In genomic region chr2:176638167-176639015, GRCh38 we compare ENCODE assay signal across 8 cellular contexts.
A peak's percentile ranks its signal among the peaks of the same experiment; 100 is the strongest.
DNase-seq lines count a peak whose midpoint lies in the region; TF ChIP-seq lines count a peak whose summit lies in the region.

No MANE protein-coding gene starts in this region.

- CTCF ChIA-PET in HEK293 (lab: Yijun Ruan, JAX): interaction anchor here (0.5 to 7.1 kb wide), 26 partner anchors 9 to 783 kb away, joined by 3 to 60 read pairs (median 4); no protein-coding TSS in a partner anchor

- POLR2A ChIA-PET in HEK293 (lab: Yijun Ruan, JAX): interaction anchor here (0.5 to 1.6 kb wide), 3 partner anchors 84 to 498 kb away, joined by 3 to 6 read pairs (median 3); no protein-coding TSS in a partner anchor

- 0 out of 2 replicates have a peak, but pooled peaks cover 2% of the 10 kb centered on the region for H3K4me1 ChIP-seq in HEK293 (ENCODE audit: control insufficient read depth, insufficient read depth, low read length)

- peak overlapping the region; percentile 94 for H3K27ac ChIP-seq in HEK293 (ENCODE audit: extremely low read depth, low read depth, low read length)

- no peaks in the 10 kb centered on the region for H3K36me3 ChIP-seq in HEK293 (ENCODE audit: control insufficient read depth in 2 of 2, insufficient read depth in 1 of 2, low read length in 2 of 2)

- DNase-seq in GM03348 (ENCODE audit: low spot score) (peak; percentile 91), MV-4-11 (lab: John Stamatoyannopoulos, UW) (peak; percentile 29), T follicular helper cell (ENCODE audit: low read depth) (peak; percentile 31), anterior cingulate cortex (lab: John Stamatoyannopoulos, UW) (peak in 43 of 58 donors; percentile 3 to 71 (median 27)), hepatic stellate cell (ENCODE audit: low spot score) (peak; percentile 74), putamen (ENCODE audit: low spot score) (peak; percentile 44), retina (no peak)

- H3K9me3 ChIP-seq in HEK293 (ENCODE audit: control insufficient read depth, insufficient read depth, low read depth, low read length): no peaks in the 10 kb centered on the region

- H3K4me3 ChIP-seq in HEK293 (ENCODE audit: low read depth, low read length): peak overlapping the region; percentile 69

- no peak for TF ChIP-seq CTCF in HEK293 (tag by site-specific recombination; IDR thresholded peaks at IDR 0.05)

TF ChIP-seq in HEK293, 187 proteins besides CTCF, POLR2A, EP300 and RAD21 (continues in another document):
- TF ChIP-seq BCL11A (tag by site-specific recombination; IDR thresholded peaks at IDR 0.05; ENCODE audit: low read depth) (no peak), PRDM10 (tag by site-specific recombination; IDR thresholded peaks at IDR 0.05) (no peak), ZNF221 (tag by site-specific recombination; IDR thresholded peaks at IDR 0.05; ENCODE audit: borderline replicate concordance) (no peak), ZNF623 (tag by site-specific recombination; IDR thresholded peaks at IDR 0.05) (no peak), ZNF266 (tag by site-specific recombination; IDR thresholded peaks at IDR 0.05; ENCODE audit: low read depth) (no peak), IKZF3 (tag by site-specific recombination; IDR thresholded peaks at IDR 0.05) (peak; percentile 21; the same call in 1 of the 2 replicates), WT1 (tag by site-specific recombination; IDR thresholded peaks at IDR 0.05) (no peak), ZNF518A (tag by site-specific recombination; conservative IDR thresholded peaks at IDR 0.05; ENCODE audit: low read depth) (no peak), ZNF664 (tag by site-specific recombination; IDR thresholded peaks at IDR 0.05) (peak; percentile 92), ZSCAN4 (tag by site-specific recombination; IDR thresholded peaks at IDR 0.05) (0 out of 2 replicates have a peak, but pooled peaks have one; percentile 9), ZNF777 (tag by site-specific recombination; IDR thresholded peaks at IDR 0.05; ENCODE audit: borderline replicate concordance) (no peak), ZXDB (tag by site-specific recombination; IDR thresholded peaks at IDR 0.05) (peak; percentile 39), ZNF514 (tag by site-specific recombination; IDR thresholded peaks at IDR 0.05) (no peak), ZNF707 (tag by site-specific recombination; IDR thresholded peaks at IDR 0.05) (no peak), ZNF138 (tag by site-specific recombination; IDR thresholded peaks at IDR 0.05; ENCODE audit: borderline replicate concordance) (no peak), ZNF362 (tag by site-specific recombination; IDR thresholded peaks at IDR 0.05) (0 out of 2 replicates have a peak, but pooled peaks have one; percentile 59), ZNF174 (tag by site-specific recombination; IDR thresholded peaks at IDR 0.05) (no peak), KLF10 (tag by site-specific recombination; IDR thresholded peaks at IDR 0.05) (no peak; the same call in 1 of the 2 replicates), ZNF175 (tag by site-specific recombination; IDR thresholded peaks at IDR 0.05) (no peak), ZBTB6 (tag by site-specific recombination; IDR thresholded peaks at IDR 0.05) (no peak)
